ENCODE assay signal across 1 cellular context in the genomic region with DNA sequence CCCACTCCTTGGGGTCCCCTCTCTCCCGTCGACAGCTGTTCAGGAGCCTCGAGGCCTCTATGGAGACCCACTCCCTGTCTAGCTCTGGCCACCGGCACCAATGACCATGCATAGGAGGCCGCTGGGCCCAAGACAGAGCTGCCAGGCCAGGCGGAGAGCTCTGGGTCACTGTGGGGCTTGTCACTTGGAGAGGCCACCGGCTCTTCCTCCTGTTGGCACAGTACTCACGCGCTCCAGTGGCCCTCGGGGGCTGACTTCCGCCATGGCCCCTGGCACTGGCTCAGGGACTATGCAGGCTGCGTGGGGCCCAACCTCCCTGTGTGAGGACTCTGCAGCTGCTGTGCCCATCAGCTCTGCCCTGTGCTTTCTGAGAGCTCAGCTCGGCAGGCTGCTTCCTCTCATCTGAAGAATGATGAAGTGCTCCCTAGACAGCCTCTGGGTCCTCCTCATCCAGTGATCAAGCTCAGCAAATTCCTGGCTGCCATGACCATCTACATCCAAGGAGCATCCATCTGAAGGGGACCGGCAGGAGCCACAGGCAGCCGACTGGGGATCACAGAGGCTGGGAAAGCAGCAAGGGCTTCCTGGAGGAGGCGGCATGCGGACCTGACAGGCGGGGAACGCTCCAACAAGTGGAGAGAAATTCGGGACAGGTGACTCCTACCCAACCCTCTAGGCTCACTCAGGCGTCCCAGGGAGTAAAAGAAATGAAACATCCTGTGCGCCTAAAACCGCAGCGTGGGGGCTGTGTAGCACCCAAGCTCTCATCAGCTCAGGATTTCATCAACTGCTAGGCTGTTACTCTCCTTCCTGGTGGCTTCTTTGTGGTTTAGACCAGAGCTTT.
TF ChIP-seq lines count a peak whose summit lies in the region.

No MANE protein-coding gene starts in this region.

TF ChIP-seq in HepG2, 621 proteins besides CTCF, POLR2A, EP300 and RAD21:
- TF ChIP-seq SETDB1 (CRISPR knock-in tag; IDR thresholded peaks at IDR 0.05; ENCODE audit: borderline replicate concordance) (no peak), ZNF263 (CRISPR knock-in tag; IDR thresholded peaks at IDR 0.05) (peak; percentile 51), ZFP36 (IDR thresholded peaks at IDR 0.05; ENCODE audit: borderline replicate concordance, low read depth, low read length, partially characterized antibody) (peak; percentile 54), ZC3H4 (CRISPR knock-in tag; IDR thresholded peaks at IDR 0.05; ENCODE audit: borderline replicate concordance) (no peak), ZNF768 (CRISPR knock-in tag; IDR thresholded peaks at IDR 0.05) (0 out of 2 replicates have a peak, but pooled peaks have one; percentile 1)
